In the genomic region with DNA sequence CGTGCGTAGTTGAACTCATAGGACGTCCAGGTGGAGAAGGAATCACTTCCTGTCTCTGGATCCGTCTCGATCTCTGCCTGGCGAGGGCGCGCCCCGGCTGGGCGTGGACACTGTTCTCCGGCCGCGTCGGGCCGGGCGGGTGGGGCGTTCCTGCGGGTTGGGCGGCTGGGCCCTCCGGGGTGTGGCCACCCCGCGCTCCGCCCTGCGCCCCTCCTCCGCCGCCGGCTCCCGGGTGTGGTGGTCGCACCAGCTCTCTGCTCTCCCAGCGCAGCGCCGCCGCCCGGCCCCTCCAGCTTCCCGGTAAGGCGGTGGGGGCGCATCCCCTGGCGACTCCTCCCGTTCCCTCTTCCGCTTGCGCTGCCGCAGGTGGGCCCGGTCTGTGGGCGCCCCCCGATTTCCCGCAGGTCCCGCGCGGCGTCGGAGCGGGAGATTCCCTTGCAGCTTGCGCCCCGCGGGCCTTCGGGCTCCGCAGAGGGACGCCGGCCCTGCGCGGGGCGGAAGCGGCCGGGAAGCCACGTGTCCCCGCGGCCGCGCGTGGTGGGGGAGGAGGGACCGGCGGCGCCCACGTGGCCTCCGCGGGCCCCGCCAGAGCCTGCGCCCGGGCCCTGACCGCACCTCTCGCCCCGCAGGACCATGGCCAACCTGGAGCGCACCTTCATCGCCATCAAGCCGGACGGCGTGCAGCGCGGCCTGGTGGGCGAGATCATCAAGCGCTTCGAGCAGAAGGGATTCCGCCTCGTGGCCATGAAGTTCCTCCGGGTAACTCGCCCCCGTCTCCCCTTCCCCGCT, we compare ENCODE assay signal across 1 cellular context.
TF ChIP-seq lines count a peak whose summit lies in the region.

A gene (plus strand): TSS at position 214 of the 789 bp plus-strand sequence. CDS start 420 bp downstream, at position 634.

TF ChIP-seq in GM12878, 131 proteins besides CTCF, POLR2A, EP300 and RAD21 (continued from another document and continues in another):
- peak; percentile 100 for TF ChIP-seq MYC (IDR thresholded peaks at IDR 0.05; ENCODE audit: insufficient read depth, insufficient read length, insufficient replicate concordance, low read length, severe bottlenecking)
- TF ChIP-seq TAF1 (IDR thresholded peaks at IDR 0.05; ENCODE audit: borderline replicate concordance, low read depth, low read length), result peak; percentile 33; the same call in 1 of the 2 replicates
- peak; percentile 97 for TF ChIP-seq LARP7 (IDR thresholded peaks at IDR 0.05)
- no peak for TF ChIP-seq HDAC2 (IDR thresholded peaks at IDR 0.05)
- TF ChIP-seq GATAD2B (conservative IDR thresholded peaks at IDR 0.05; ENCODE audit: low read depth), result peak; percentile 99
- peak; percentile 46; the same call in 1 of the 2 replicates for TF ChIP-seq SMAD5 (IDR thresholded peaks at IDR 0.05; ENCODE audit: low read depth)
- TF ChIP-seq CHD2 (IDR thresholded peaks at IDR 0.05; ENCODE audit: borderline replicate concordance, low read depth, low read length), result no peak
- TF ChIP-seq, protein P1, sequence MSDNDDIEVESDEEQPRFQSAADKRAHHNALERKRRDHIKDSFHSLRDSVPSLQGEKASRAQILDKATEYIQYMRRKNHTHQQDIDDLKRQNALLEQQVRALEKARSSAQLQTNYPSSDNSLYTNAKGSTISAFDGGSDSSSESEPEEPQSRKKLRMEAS (IDR thresholded peaks at IDR 0.05; ENCODE audit: low read depth, low read length), result peak; percentile 96
- peak; percentile 18; the same call in 1 of the 2 replicates for TF ChIP-seq HCFC1 (IDR thresholded peaks at IDR 0.05; ENCODE audit: low read length)
- peak; percentile 66; the same call in 1 of the 2 replicates for TF ChIP-seq ZNF217 (IDR thresholded peaks at IDR 0.05)
- peak; percentile 5; the same call in 1 of the 2 replicates for TF ChIP-seq CREB1 (IDR thresholded peaks at IDR 0.05; ENCODE audit: low read depth)
- TF ChIP-seq YY1 (IDR thresholded peaks at IDR 0.05; ENCODE audit: low read depth, low read length), result 0 out of 2 replicates have a peak, but pooled peaks have one; percentile 15
- TF ChIP-seq, protein P2, sequence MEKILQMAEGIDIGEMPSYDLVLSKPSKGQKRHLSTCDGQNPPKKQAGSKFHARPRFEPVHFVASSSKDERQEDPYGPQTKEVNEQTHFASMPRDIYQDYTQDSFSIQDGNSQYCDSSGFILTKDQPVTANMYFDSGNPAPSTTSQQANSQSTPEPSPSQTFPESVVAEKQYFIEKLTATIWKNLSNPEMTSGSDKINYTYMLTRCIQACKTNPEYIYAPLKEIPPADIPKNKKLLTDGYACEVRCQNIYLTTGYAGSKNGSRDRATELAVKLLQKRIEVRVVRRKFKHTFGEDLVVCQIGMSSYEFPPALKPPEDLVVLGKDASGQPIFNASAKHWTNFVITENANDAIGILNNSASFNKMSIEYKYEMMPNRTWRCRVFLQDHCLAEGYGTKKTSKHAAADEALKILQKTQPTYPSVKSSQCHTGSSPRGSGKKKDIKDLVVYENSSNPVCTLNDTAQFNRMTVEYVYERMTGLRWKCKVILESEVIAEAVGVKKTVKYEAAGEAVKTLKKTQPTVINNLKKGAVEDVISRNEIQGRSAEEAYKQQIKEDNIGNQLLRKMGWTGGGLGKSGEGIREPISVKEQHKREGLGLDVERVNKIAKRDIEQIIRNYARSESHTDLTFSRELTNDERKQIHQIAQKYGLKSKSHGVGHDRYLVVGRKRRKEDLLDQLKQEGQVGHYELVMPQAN (conservative IDR thresholded peaks at IDR 0.05), result peak; percentile 94
- TF ChIP-seq, protein P3, sequence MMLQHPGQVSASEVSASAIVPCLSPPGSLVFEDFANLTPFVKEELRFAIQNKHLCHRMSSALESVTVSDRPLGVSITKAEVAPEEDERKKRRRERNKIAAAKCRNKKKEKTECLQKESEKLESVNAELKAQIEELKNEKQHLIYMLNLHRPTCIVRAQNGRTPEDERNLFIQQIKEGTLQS (IDR thresholded peaks at IDR 0.05; ENCODE audit: borderline replicate concordance, extremely low read depth, low read depth, low read length), result 0 out of 2 replicates have a peak, but pooled peaks have one; percentile 53
- TF ChIP-seq CHD4 (IDR thresholded peaks at IDR 0.05), result no peak
- TF ChIP-seq, protein P4, sequence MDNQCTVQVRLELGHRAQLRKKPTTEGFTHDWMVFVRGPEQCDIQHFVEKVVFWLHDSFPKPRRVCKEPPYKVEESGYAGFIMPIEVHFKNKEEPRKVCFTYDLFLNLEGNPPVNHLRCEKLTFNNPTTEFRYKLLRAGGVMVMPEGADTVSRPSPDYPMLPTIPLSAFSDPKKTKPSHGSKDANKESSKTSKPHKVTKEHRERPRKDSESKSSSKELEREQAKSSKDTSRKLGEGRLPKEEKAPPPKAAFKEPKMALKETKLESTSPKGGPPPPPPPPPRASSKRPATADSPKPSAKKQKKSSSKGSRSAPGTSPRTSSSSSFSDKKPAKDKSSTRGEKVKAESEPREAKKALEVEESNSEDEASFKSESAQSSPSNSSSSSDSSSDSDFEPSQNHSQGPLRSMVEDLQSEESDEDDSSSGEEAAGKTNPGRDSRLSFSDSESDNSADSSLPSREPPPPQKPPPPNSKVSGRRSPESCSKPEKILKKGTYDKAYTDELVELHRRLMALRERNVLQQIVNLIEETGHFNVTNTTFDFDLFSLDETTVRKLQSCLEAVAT (IDR thresholded peaks at IDR 0.05), result no peak
- TF ChIP-seq, protein P5, sequence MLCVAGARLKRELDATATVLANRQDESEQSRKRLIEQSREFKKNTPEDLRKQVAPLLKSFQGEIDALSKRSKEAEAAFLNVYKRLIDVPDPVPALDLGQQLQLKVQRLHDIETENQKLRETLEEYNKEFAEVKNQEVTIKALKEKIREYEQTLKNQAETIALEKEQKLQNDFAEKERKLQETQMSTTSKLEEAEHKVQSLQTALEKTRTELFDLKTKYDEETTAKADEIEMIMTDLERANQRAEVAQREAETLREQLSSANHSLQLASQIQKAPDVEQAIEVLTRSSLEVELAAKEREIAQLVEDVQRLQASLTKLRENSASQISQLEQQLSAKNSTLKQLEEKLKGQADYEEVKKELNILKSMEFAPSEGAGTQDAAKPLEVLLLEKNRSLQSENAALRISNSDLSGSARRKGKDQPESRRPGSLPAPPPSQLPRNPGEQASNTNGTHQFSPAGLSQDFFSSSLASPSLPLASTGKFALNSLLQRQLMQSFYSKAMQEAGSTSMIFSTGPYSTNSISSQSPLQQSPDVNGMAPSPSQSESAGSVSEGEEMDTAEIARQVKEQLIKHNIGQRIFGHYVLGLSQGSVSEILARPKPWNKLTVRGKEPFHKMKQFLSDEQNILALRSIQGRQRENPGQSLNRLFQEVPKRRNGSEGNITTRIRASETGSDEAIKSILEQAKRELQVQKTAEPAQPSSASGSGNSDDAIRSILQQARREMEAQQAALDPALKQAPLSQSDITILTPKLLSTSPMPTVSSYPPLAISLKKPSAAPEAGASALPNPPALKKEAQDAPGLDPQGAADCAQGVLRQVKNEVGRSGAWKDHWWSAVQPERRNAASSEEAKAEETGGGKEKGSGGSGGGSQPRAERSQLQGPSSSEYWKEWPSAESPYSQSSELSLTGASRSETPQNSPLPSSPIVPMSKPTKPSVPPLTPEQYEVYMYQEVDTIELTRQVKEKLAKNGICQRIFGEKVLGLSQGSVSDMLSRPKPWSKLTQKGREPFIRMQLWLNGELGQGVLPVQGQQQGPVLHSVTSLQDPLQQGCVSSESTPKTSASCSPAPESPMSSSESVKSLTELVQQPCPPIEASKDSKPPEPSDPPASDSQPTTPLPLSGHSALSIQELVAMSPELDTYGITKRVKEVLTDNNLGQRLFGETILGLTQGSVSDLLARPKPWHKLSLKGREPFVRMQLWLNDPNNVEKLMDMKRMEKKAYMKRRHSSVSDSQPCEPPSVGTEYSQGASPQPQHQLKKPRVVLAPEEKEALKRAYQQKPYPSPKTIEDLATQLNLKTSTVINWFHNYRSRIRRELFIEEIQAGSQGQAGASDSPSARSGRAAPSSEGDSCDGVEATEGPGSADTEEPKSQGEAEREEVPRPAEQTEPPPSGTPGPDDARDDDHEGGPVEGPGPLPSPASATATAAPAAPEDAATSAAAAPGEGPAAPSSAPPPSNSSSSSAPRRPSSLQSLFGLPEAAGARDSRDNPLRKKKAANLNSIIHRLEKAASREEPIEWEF (IDR thresholded peaks at IDR 0.05; ENCODE audit: insufficient replicate concordance, low read depth, low read length), result no peak
- no peak for TF ChIP-seq RBBP5 (conservative IDR thresholded peaks at IDR 0.05)
- TF ChIP-seq TARDBP (IDR thresholded peaks at IDR 0.05; ENCODE audit: borderline replicate concordance), result no peak
- 0 out of 2 replicates have a peak, but pooled peaks have one; percentile 10 for TF ChIP-seq HDGF (IDR thresholded peaks at IDR 0.05)
- TF ChIP-seq CBFB (IDR thresholded peaks at IDR 0.05; ENCODE audit: low read depth), result no peak
- TF ChIP-seq ZNF207 (IDR thresholded peaks at IDR 0.05; ENCODE audit: borderline replicate concordance), result 0 out of 2 replicates have a peak, but pooled peaks have one; percentile 73
- TF ChIP-seq HDAC6 (IDR thresholded peaks at IDR 0.05; ENCODE audit: unreplicated experiment), result no peak
- no peak for TF ChIP-seq SMAD1 (IDR thresholded peaks at IDR 0.05; ENCODE audit: low read depth, partially characterized antibody)
- TF ChIP-seq, protein P6, sequence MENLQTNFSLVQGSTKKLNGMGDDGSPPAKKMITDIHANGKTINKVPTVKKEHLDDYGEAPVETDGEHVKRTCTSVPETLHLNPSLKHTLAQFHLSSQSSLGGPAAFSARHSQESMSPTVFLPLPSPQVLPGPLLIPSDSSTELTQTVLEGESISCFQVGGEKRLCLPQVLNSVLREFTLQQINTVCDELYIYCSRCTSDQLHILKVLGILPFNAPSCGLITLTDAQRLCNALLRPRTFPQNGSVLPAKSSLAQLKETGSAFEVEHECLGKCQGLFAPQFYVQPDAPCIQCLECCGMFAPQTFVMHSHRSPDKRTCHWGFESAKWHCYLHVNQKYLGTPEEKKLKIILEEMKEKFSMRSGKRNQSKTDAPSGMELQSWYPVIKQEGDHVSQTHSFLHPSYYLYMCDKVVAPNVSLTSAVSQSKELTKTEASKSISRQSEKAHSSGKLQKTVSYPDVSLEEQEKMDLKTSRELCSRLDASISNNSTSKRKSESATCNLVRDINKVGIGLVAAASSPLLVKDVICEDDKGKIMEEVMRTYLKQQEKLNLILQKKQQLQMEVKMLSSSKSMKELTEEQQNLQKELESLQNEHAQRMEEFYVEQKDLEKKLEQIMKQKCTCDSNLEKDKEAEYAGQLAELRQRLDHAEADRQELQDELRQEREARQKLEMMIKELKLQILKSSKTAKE (IDR thresholded peaks at IDR 0.05; ENCODE audit: low read depth, poor library complexity, severe bottlenecking), result no peak
- 0 out of 3 replicates have a peak, but pooled peaks have one; percentile 27 for TF ChIP-seq POU2F2 (IDR thresholded peaks at IDR 0.05; ENCODE audit: borderline replicate concordance, low read depth, low read length)
- TF ChIP-seq DPF2 (IDR thresholded peaks at IDR 0.05), result peak; percentile 94
- TF ChIP-seq SP1 (IDR thresholded peaks at IDR 0.05; ENCODE audit: low read depth, low read length), result peak; percentile 20
- peak; percentile 49; the same call in 1 of the 2 replicates for TF ChIP-seq SPI1 (IDR thresholded peaks at IDR 0.05; ENCODE audit: borderline replicate concordance, insufficient read depth, low read depth, low read length)
- TF ChIP-seq PAX5 (IDR thresholded peaks at IDR 0.05; ENCODE audit: borderline replicate concordance, low read depth, low read length), result no peak
- TF ChIP-seq, protein P7, sequence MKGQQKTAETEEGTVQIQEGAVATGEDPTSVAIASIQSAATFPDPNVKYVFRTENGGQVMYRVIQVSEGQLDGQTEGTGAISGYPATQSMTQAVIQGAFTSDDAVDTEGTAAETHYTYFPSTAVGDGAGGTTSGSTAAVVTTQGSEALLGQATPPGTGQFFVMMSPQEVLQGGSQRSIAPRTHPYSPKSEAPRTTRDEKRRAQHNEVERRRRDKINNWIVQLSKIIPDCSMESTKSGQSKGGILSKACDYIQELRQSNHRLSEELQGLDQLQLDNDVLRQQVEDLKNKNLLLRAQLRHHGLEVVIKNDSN (IDR thresholded peaks at IDR 0.05; ENCODE audit: borderline replicate concordance, extremely low read length, insufficient read depth, low read depth, low read length), result peak; percentile 91
- TF ChIP-seq NRF1 (conservative IDR thresholded peaks at IDR 0.05; ENCODE audit: low read depth, low read length), result no peak
- TF ChIP-seq, protein P8, sequence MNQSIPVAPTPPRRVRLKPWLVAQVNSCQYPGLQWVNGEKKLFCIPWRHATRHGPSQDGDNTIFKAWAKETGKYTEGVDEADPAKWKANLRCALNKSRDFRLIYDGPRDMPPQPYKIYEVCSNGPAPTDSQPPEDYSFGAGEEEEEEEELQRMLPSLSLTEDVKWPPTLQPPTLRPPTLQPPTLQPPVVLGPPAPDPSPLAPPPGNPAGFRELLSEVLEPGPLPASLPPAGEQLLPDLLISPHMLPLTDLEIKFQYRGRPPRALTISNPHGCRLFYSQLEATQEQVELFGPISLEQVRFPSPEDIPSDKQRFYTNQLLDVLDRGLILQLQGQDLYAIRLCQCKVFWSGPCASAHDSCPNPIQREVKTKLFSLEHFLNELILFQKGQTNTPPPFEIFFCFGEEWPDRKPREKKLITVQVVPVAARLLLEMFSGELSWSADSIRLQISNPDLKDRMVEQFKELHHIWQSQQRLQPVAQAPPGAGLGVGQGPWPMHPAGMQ (IDR thresholded peaks at IDR 0.05; ENCODE audit: borderline replicate concordance), result no peak
- TF ChIP-seq, protein P9, sequence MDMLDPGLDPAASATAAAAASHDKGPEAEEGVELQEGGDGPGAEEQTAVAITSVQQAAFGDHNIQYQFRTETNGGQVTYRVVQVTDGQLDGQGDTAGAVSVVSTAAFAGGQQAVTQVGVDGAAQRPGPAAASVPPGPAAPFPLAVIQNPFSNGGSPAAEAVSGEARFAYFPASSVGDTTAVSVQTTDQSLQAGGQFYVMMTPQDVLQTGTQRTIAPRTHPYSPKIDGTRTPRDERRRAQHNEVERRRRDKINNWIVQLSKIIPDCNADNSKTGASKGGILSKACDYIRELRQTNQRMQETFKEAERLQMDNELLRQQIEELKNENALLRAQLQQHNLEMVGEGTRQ (IDR thresholded peaks at IDR 0.05; ENCODE audit: borderline replicate concordance, low read depth, low read length), result peak; percentile 79
- TF ChIP-seq, protein P10, sequence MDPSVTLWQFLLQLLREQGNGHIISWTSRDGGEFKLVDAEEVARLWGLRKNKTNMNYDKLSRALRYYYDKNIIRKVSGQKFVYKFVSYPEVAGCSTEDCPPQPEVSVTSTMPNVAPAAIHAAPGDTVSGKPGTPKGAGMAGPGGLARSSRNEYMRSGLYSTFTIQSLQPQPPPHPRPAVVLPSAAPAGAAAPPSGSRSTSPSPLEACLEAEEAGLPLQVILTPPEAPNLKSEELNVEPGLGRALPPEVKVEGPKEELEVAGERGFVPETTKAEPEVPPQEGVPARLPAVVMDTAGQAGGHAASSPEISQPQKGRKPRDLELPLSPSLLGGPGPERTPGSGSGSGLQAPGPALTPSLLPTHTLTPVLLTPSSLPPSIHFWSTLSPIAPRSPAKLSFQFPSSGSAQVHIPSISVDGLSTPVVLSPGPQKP (IDR thresholded peaks at IDR 0.05; ENCODE audit: low read depth, low read length), result 0 out of 2 replicates have a peak, but pooled peaks have one; percentile 21
- TF ChIP-seq CBX5 (IDR thresholded peaks at IDR 0.05; ENCODE audit: low read depth), result no peak
